In the genomic region with DNA sequence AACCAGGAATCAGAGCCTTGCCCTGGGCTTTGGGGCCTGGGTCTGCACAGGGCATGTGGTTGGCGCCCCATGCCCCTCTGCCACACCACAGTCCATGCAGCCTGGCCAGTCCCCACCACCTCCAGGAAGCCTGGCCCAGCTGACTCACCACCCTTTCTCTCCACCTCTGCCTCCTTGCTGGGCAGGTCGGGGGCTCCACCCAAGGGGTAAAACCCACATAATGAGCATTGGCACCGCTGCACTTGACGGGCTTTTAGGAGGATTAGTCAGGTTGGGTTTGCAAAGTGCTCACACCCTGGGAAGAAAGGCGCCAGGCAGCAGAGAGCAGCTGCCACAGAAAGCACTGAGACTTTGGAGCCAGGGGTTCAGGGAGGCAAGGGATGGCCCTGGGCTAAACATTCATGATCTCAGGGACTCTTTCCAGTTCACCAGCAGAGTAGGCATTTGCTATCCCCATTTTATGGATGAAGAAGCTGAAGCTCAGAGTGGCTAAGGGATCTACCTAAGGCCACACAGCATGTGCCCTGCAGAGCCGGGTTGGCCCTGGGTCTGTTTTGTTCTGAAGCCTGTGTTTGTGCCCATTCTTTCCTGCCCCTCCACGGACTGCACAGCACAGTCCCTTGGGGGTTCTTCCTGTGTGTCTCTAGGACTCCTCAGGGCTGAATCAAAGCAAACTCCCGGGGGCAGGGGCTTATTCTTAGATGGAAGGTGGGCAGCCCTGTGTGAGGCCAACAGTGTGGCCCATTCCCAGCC, we compare ENCODE assay signal across 11 cellular contexts.
DNase-seq lines count a peak whose midpoint lies in the region; ATAC-seq, FAIRE-seq and TF ChIP-seq lines count a peak whose summit lies in the region.
"Had no signal": no experiment of that assay in that cellular context is flagged by ENCODE, and none has a peak within 500 bp of the region (broad histone marks: within the 10 kb centered on the region; RNA-seq: fewer than 3 reads in every experiment).

No MANE protein-coding gene starts in this region.

- H3K27me3 ChIP-seq in foreskin keratinocyte, result peaks cover 2% of the 10 kb centered on the region
- no peaks in the 10 kb centered on the region for H3K27me3 ChIP-seq in Peyer's patch

- no peak overlapping the region for H3K4me3 Mint-ChIP-seq in activated T-cell treated with anti-CD3 and anti-CD28 coated beads, Interleukin-2, amount 50 U/mL, for 24 hours
- H3K4me3 Mint-ChIP-seq in stimulated activated effector memory CD8-positive, alpha-beta T cell treated with anti-CD3 and anti-CD28 coated beads, Interleukin-12 subunit alpha, Interleukin-12 subunit beta, amount 100 ng/mL, for 72 hours, result no peak overlapping the region

- peak; percentile 42 for ATAC-seq in foreskin keratinocyte
- peak; percentile 43 for ATAC-seq in stimulated activated effector memory CD8-positive, alpha-beta T cell treated with anti-CD3 and anti-CD28 coated beads, Interleukin-12 subunit alpha, Interleukin-12 subunit beta, amount 100 ng/mL, for 72 hours
- ATAC-seq in HG02852 (IDR thresholded peaks at IDR 0.05; ENCODE audit: unreplicated experiment), result no peak

- H3K9me3 Mint-ChIP-seq in activated T-cell treated with anti-CD3 and anti-CD28 coated beads, Interleukin-2, amount 50 U/mL, for 24 hours, result no peaks in the 10 kb centered on the region
- H3K9me3 Mint-ChIP-seq in stimulated activated effector memory CD8-positive, alpha-beta T cell treated with anti-CD3 and anti-CD28 coated beads, Interleukin-12 subunit alpha, Interleukin-12 subunit beta, amount 100 ng/mL, for 72 hours, result no peaks in the 10 kb centered on the region

- no peak overlapping the region for H3K4me3 ChIP-seq in Peyer's patch
- H3K4me3 ChIP-seq: coronary artery had no signal

- no peak for TF ChIP-seq POLR2A in Peyer's patch (IDR thresholded peaks at IDR 0.05)

- TF ChIP-seq CTCF in foreskin keratinocyte (conservative IDR thresholded peaks at IDR 0.05) (no peak), Peyer's patch (IDR thresholded peaks at IDR 0.05) (no peak)

- H3K4me1 Mint-ChIP-seq in activated T-cell treated with anti-CD3 and anti-CD28 coated beads, Interleukin-2, amount 50 U/mL, for 24 hours (ENCODE audit: low read depth), result no peaks in the 10 kb centered on the region
- H3K4me1 Mint-ChIP-seq in stimulated activated effector memory CD8-positive, alpha-beta T cell treated with anti-CD3 and anti-CD28 coated beads, Interleukin-12 subunit alpha, Interleukin-12 subunit beta, amount 100 ng/mL, for 72 hours, result peaks cover 18% of the 10 kb centered on the region

- H3K9me3 ChIP-seq in Peyer's patch, result no peaks in the 10 kb centered on the region

- no peaks in the 10 kb centered on the region for H3K36me3 Mint-ChIP-seq in activated T-cell treated with anti-CD3 and anti-CD28 coated beads, Interleukin-2, amount 50 U/mL, for 24 hours (ENCODE audit: low read depth)
- H3K36me3 Mint-ChIP-seq in stimulated activated effector memory CD8-positive, alpha-beta T cell treated with anti-CD3 and anti-CD28 coated beads, Interleukin-12 subunit alpha, Interleukin-12 subunit beta, amount 100 ng/mL, for 72 hours, result no peaks in the 10 kb centered on the region

- H3K4me1 ChIP-seq in foreskin keratinocyte, result peaks cover 8% of the 10 kb centered on the region
- H3K4me1 ChIP-seq in Peyer's patch, result peaks cover 0 to 21% (median 0%) of the 10 kb centered on the region in 4 donors

- H3K36me3 ChIP-seq in Peyer's patch, result no peaks in the 10 kb centered on the region

- H3K27me3 Mint-ChIP-seq in activated T-cell treated with anti-CD3 and anti-CD28 coated beads, Interleukin-2, amount 50 U/mL, for 24 hours, result peaks cover 4% of the 10 kb centered on the region

- H3K27ac Mint-ChIP-seq in activated T-cell treated with anti-CD3 and anti-CD28 coated beads, Interleukin-2, amount 50 U/mL, for 24 hours, result no peak overlapping the region
- peak overlapping the region; percentile 52 for H3K27ac Mint-ChIP-seq in stimulated activated effector memory CD8-positive, alpha-beta T cell treated with anti-CD3 and anti-CD28 coated beads, Interleukin-12 subunit alpha, Interleukin-12 subunit beta, amount 100 ng/mL, for 72 hours

- H3K27ac ChIP-seq in foreskin keratinocyte (no peak overlapping the region), Peyer's patch (no peak overlapping the region)

- DNase-seq in activated T-cell treated with anti-CD3 and anti-CD28 coated beads, Interleukin-2, amount 50 U/mL, for 24 hours, result peak; percentile 24
- DNase-seq in activated T-cell treated with anti-CD3 and anti-CD28 coated beads, Interleukin-2, amount 50 U/mL, for 1 hour, result no peak
- DNase-seq in RCC 7860 (ENCODE audit: low spot score) (peak; percentile 72), foreskin keratinocyte (peak in 1 of 2 donors; percentile 40), Peyer's patch (no peak), SW 1271 (lab: John Stamatoyannopoulos, UW) (no peak)
- no peak for DNase-seq in stimulated activated effector memory CD8-positive, alpha-beta T cell treated with anti-CD3 and anti-CD28 coated beads, Interleukin-12 subunit alpha, Interleukin-12 subunit beta, amount 100 ng/mL, for 72 hours (ENCODE audit: low spot score in 2 of 2)
- DNase-seq: AML-193, NCI-H1694 treated with DMSO at 0.1 percent for 48 hours had no signal

- FAIRE-seq in RCC 7860 (lab: Jason Lieb, UNC), result peak; percentile 79

Comparison
In these comparisons a context has a peak if more than half of its experiments do, and no peak if none do; other contexts are left out.
1. DNase-seq: peak in activated T-cell treated with anti-CD3 and anti-CD28 coated beads, Interleukin-2, amount 50 U/mL, for 24 hours (single experiment) and RCC 7860 (single experiment); none in activated T-cell treated with anti-CD3 and anti-CD28 coated beads, Interleukin-2, amount 50 U/mL, for 1 hour (single experiment), stimulated activated effector memory CD8-positive, alpha-beta T cell treated with anti-CD3 and anti-CD28 coated beads, Interleukin-12 subunit alpha, Interleukin-12 subunit beta, amount 100 ng/mL, for 72 hours (0 of 2), Peyer's patch (0 of 3) and SW 1271 (0 of 2).